In genomic region chr1:94527447-94528031, GRCh38 we compare ENCODE assay signal across 11 cellular contexts. TPM values are rescaled to one million over a fixed set of nuclear protein-coding genes. Genes with fewer than 3 reads are reported as not detected.
DNase-seq lines count a peak whose midpoint lies in the region; ATAC-seq and TF ChIP-seq lines count a peak whose summit lies in the region.
"Had no signal": no experiment of that assay in that cellular context is flagged by ENCODE, and none has a peak within 500 bp of the region (broad histone marks: within the 10 kb centered on the region; RNA-seq: fewer than 3 reads in every experiment).

No MANE protein-coding gene starts in this region.

- no peaks in the 10 kb centered on the region for H3K27me3 ChIP-seq in lower lobe of right lung (ENCODE audit: low read depth)

- peak; percentile 61 for ATAC-seq in lower lobe of right lung
- ATAC-seq: activated naive CD8-positive, alpha-beta T cell treated with anti-CD3 and anti-CD28 coated beads, Interleukin-2, amount 50 U/mL, for 24 hours had no signal

- H3K27ac ChIP-seq in lower lobe of right lung = no peak overlapping the region

- no peak overlapping the region for H3K4me3 ChIP-seq in cardiac fibroblast (replicated peaks in 1 of 2; ENCODE audit: low read depth in 2 of 2, low read length in 2 of 2)
- H3K4me3 ChIP-seq in lower lobe of right lung = no peak overlapping the region

- DNase-seq in EL (peak; percentile 69), NCI-H1417 treated with DMSO at 0.1 percent for 48 hours (lab: John Stamatoyannopoulos, UW) (peak; percentile 11), cardiac fibroblast (ENCODE audit: low read depth in 2 of 2) (peak; percentile 38 to 47), lower lobe of right lung (no peak), cortex of kidney (lab: John Stamatoyannopoulos, UW) (no peak), GM19240 (ENCODE audit: insufficient read length, low spot score) (no peak), NCI-H774 (lab: John Stamatoyannopoulos, UW) (no peak), superior temporal gyrus (ENCODE audit: extremely low spot score) (no peak)
- DNase-seq: activated naive CD8-positive, alpha-beta T cell treated with anti-CD3 and anti-CD28 coated beads, Interleukin-2, amount 50 U/mL, for 24 hours; DND-41; stimulated activated CD4-positive, alpha-beta T cell treated with anti-CD3 and anti-CD28 coated beads, Interleukin-4, amount 100 ng/mL, for 4 hours had no signal

- no peaks in the 10 kb centered on the region for H3K9me3 ChIP-seq in lower lobe of right lung

- TF ChIP-seq CTCF in cardiac fibroblast (IDR thresholded peaks at IDR 0.05; ENCODE audit: low read depth, low read length) (no peak), lower lobe of right lung (IDR thresholded peaks at IDR 0.05) (no peak)

- peaks cover 28% of the 10 kb centered on the region for H3K36me3 ChIP-seq in lower lobe of right lung

- H3K4me1 ChIP-seq in lower lobe of right lung = peaks cover 5% of the 10 kb centered on the region

- intact Hi-C loops in lower lobe of right lung (cut with DNase I) = no loop called here

RNA-seq across cellular contexts. Expression of gene F3, which starts 14.0 kb away (rescaled TPM):
- 62.4 TPM for total RNA-seq in lower lobe of right lung

Comparison
In these comparisons a context has a peak if more than half of its experiments do, and no peak if none do; other contexts are left out.
1. DNase-seq: peak in EL (single experiment), NCI-H1417 treated with DMSO at 0.1 percent for 48 hours (single experiment) and cardiac fibroblast (2 of 2); none in lower lobe of right lung (single experiment), cortex of kidney (single experiment), GM19240 (single experiment), NCI-H774 (single experiment) and superior temporal gyrus (single experiment).